In genomic region chr9:103942171-103942570, GRCh38 we compare ENCODE assay signal across 16 cellular contexts.
"Had no signal": no experiment of that assay in that cellular context is flagged by ENCODE, and none has a peak within 500 bp of the region (broad histone marks: within the 10 kb centered on the region; RNA-seq: fewer than 3 reads in every experiment).

No MANE protein-coding gene starts in this region.

- H3K9me3 Mint-ChIP-seq: activated CD4-positive, alpha-beta T cell treated with anti-CD3 and anti-CD28 coated beads, Interleukin-2, amount 10 ng/mL, durations not matched to agents 7 days and 5 days; activated naive CD4-positive, alpha-beta T cell treated with anti-CD3 and anti-CD28 coated beads for 36 hours; activated T-cell treated with anti-CD3 and anti-CD28 coated beads, Interleukin-2, amount 50 U/mL, for 24 hours; neural crest cell; stimulated activated memory B cell treated with anti-CD40 and anti-IgM and Interleukin-4, amounts not matched to agents 10 μg/mL and 1 μg/mL and 100 μg/mL, for 72 hours had no signal

- H3K4me1 Mint-ChIP-seq: activated CD4-positive, alpha-beta T cell treated with anti-CD3 and anti-CD28 coated beads, Interleukin-2, amount 10 ng/mL, durations not matched to agents 7 days and 5 days; memory B cell; neural crest cell; stimulated activated memory B cell treated with anti-CD40 and anti-IgM and Interleukin-4, amounts not matched to agents 10 μg/mL and 1 μg/mL and 100 μg/mL, for 72 hours had no signal

- H3K4me3 Mint-ChIP-seq: activated CD4-positive, alpha-beta T cell treated with anti-CD3 and anti-CD28 coated beads, Interleukin-2, amount 10 ng/mL, durations not matched to agents 7 days and 5 days; activated CD8-positive, alpha-beta T cell treated with anti-CD3 and anti-CD28 coated beads, Interleukin-2, amount 10 ng/mL, durations not matched to agents 7 days and 5 days; activated naive CD4-positive, alpha-beta T cell treated with anti-CD3 and anti-CD28 coated beads for 36 hours; activated T-cell treated with anti-CD3 and anti-CD28 coated beads, Interleukin-2, amount 50 U/mL, for 24 hours; memory B cell; neural crest cell; stimulated activated memory B cell treated with anti-CD40 and anti-IgM and Interleukin-4, amounts not matched to agents 10 μg/mL and 1 μg/mL and 100 μg/mL, for 72 hours had no signal

- DNase-seq: activated CD4-positive, alpha-beta T cell treated with anti-CD3 and anti-CD28 coated beads, Interleukin-2, amount 10 ng/mL, durations not matched to agents 7 days and 5 days; activated CD8-positive, alpha-beta T cell treated with anti-CD3 and anti-CD28 coated beads, Interleukin-2, amount 10 ng/mL, durations not matched to agents 7 days and 5 days; activated naive CD4-positive, alpha-beta T cell treated with anti-CD3 and anti-CD28 coated beads for 36 hours; activated T-cell treated with anti-CD3 and anti-CD28 coated beads, Interleukin-2, amount 50 U/mL, for 24 hours; anterior cingulate cortex; effector CD8-positive, alpha-beta T cell; gastrocnemius medialis; heart left ventricle; retina; spleen; stimulated activated CD4-positive, alpha-beta T cell treated with anti-CD3 and anti-CD28 coated beads, Interleukin-4, amount 100 ng/mL, for 4 hours had no signal

- H3K27me3 Mint-ChIP-seq: activated CD4-positive, alpha-beta T cell treated with anti-CD3 and anti-CD28 coated beads, Interleukin-2, amount 10 ng/mL, durations not matched to agents 7 days and 5 days; activated T-cell treated with anti-CD3 and anti-CD28 coated beads, Interleukin-2, amount 50 U/mL, for 24 hours; memory B cell; stimulated activated memory B cell treated with anti-CD40 and anti-IgM and Interleukin-4, amounts not matched to agents 10 μg/mL and 1 μg/mL and 100 μg/mL, for 72 hours had no signal

- H3K27ac Mint-ChIP-seq: activated CD4-positive, alpha-beta T cell treated with anti-CD3 and anti-CD28 coated beads, Interleukin-2, amount 10 ng/mL, durations not matched to agents 7 days and 5 days; activated CD8-positive, alpha-beta T cell treated with anti-CD3 and anti-CD28 coated beads, Interleukin-2, amount 10 ng/mL, durations not matched to agents 7 days and 5 days; activated naive CD4-positive, alpha-beta T cell treated with anti-CD3 and anti-CD28 coated beads for 36 hours; activated T-cell treated with anti-CD3 and anti-CD28 coated beads, Interleukin-2, amount 50 U/mL, for 24 hours; memory B cell; stimulated activated memory B cell treated with anti-CD40 and anti-IgM and Interleukin-4, amounts not matched to agents 10 μg/mL and 1 μg/mL and 100 μg/mL, for 72 hours had no signal

- H3K36me3 Mint-ChIP-seq: memory B cell; stimulated activated memory B cell treated with anti-CD40 and anti-IgM and Interleukin-4, amounts not matched to agents 10 μg/mL and 1 μg/mL and 100 μg/mL, for 72 hours had no signal

- ATAC-seq: activated CD4-positive, CD25-positive, alpha-beta regulatory T cell treated with anti-CD3 and anti-CD28 coated beads, Interleukin-2, amount 50 U/mL, for 24 hours; activated CD8-positive, alpha-beta T cell treated with anti-CD3 and anti-CD28 coated beads, Interleukin-2, amount 10 ng/mL, durations not matched to agents 7 days and 5 days; esophagus mucosa; gastrocnemius medialis; heart left ventricle; stimulated activated memory B cell treated with anti-CD40 and anti-IgM and Interleukin-4, amounts not matched to agents 10 μg/mL and 1 μg/mL and 100 μg/mL, for 72 hours had no signal
